Comparison of ENCODE assay signal across 22 cellular contexts in genomic region chr3:180229113-180229512, GRCh38.
DNase-seq lines count a peak whose midpoint lies in the region; ATAC-seq and TF ChIP-seq lines count a peak whose summit lies in the region.
"Had no signal": no experiment of that assay in that cellular context is flagged by ENCODE, and none has a peak within 500 bp of the region (broad histone marks: within the 10 kb centered on the region; RNA-seq: fewer than 3 reads in every experiment).

No MANE protein-coding gene starts in this region.

- H3K9ac ChIP-seq in endodermal cell (ENCODE audit: extremely low read depth, low read length, poor library complexity, severe bottlenecking): no peak overlapping the region
- no peak overlapping the region for H3K9ac ChIP-seq in neural progenitor cell
- H3K9ac ChIP-seq in MM.1S (ENCODE audit: low read length): no peak overlapping the region

- H3K4me1 Mint-ChIP-seq in endodermal cell (no peaks in the 10 kb centered on the region), neural progenitor cell (no peaks in the 10 kb centered on the region)
- H3K4me1 Mint-ChIP-seq: CD4-positive, alpha-beta memory T cell; T-cell had no signal

- H3K27ac Mint-ChIP-seq in endodermal cell (no peak overlapping the region), neural progenitor cell (no peak overlapping the region)
- H3K27ac Mint-ChIP-seq: CD4-positive, alpha-beta memory T cell; T-cell had no signal

- no peak overlapping the region for H3K4me3 Mint-ChIP-seq in endodermal cell
- no peak overlapping the region for H3K4me3 Mint-ChIP-seq in neural progenitor cell
- H3K4me3 Mint-ChIP-seq: CD4-positive, alpha-beta memory T cell; T-cell had no signal

- H4K20me1 ChIP-seq in neural progenitor cell (ENCODE audit: low read depth): no peaks in the 10 kb centered on the region
- no peaks in the 10 kb centered on the region for H4K20me1 ChIP-seq in MM.1S (ENCODE audit: insufficient read depth, low read length)

- H3K27ac ChIP-seq in endodermal cell (ENCODE audit: low read depth, low read length): no peak overlapping the region
- H3K27ac ChIP-seq in neural progenitor cell: no peak overlapping the region
- H3K27ac ChIP-seq in MM.1S (ENCODE audit: low read length): no peak overlapping the region
- H3K27ac ChIP-seq: Peyer's patch, SK-N-MC had no signal

- no peak overlapping the region for H3K4me2 ChIP-seq in neural progenitor cell
- no peak overlapping the region for H3K4me2 ChIP-seq in MM.1S (ENCODE audit: low read depth, low read length)

- H3K27me3 Mint-ChIP-seq in endodermal cell (ENCODE audit: insufficient read depth) (no peaks in the 10 kb centered on the region), neural progenitor cell (ENCODE audit: insufficient read depth, low read depth) (peaks cover 2% of the 10 kb centered on the region)
- H3K27me3 Mint-ChIP-seq: T-cell had no signal

- H3F3A ChIP-seq in neural progenitor cell (ENCODE audit: low read depth): no peaks in the 10 kb centered on the region
- H3F3A ChIP-seq in MM.1S (ENCODE audit: insufficient read depth, low read length): no peaks in the 10 kb centered on the region

- H3K4me1 ChIP-seq in endodermal cell (ENCODE audit: control insufficient read depth, insufficient read depth, low read length) (no peaks in the 10 kb centered on the region), neural progenitor cell (no peaks in the 10 kb centered on the region), MM.1S (ENCODE audit: low read length) (no peaks in the 10 kb centered on the region)
- H3K4me1 ChIP-seq: Peyer's patch had no signal

- no peak overlapping the region for H2AFZ ChIP-seq in neural progenitor cell (replicated peaks)
- H2AFZ ChIP-seq in MM.1S (ENCODE audit: low read length): no peak overlapping the region

- TF ChIP-seq CTCF in endodermal cell (conservative IDR thresholded peaks at IDR 0.05) (no peak), neural progenitor cell (IDR thresholded peaks at IDR 0.05) (no peak), MM.1S (IDR thresholded peaks at IDR 0.05; ENCODE audit: low read length) (no peak)

- peak; percentile 24 for DNase-seq in DMS53 (lab: John Stamatoyannopoulos, UW)
- no peak for DNase-seq in DMS53 treated with DMSO at 0.1 percent for 48 hours (lab: John Stamatoyannopoulos, UW; ENCODE audit: unreplicated experiment)
- peak; percentile 9 for DNase-seq in NCI-H69 (lab: John Stamatoyannopoulos, UW)
- DNase-seq in endodermal cell: no peak
- peak; percentile 8 for DNase-seq in neural progenitor cell (ENCODE audit: low spot score)
- no peak for DNase-seq in NCI-H146 treated with DMSO at 0.1 percent for 48 hours (lab: John Stamatoyannopoulos, UW; ENCODE audit: unreplicated experiment)
- no peak for DNase-seq in MM.1S
- DNase-seq: 8988T, GF-D8, KG1, NCI-H1092 treated with DMSO at 0.1 percent for 48 hours, NCI-H1694, NCI-H2107, NCI-H345, NCI-H748 treated with DMSO at 0.1 percent for 48 hours, Peyer's patch, T-cell had no signal

- ATAC-seq in GM18858 (IDR thresholded peaks at IDR 0.05; ENCODE audit: unreplicated experiment): no peak
- ATAC-seq: HCT116, Right ventricle myocardium inferior, T-cell had no signal

- no peaks in the 10 kb centered on the region for H3K9me2 ChIP-seq in MM.1S (replicated peaks; ENCODE audit: insufficient read depth, low read length)

- H3K9me3 ChIP-seq in endodermal cell (ENCODE audit: control insufficient read depth, low read length) (peaks cover 67% of the 10 kb centered on the region), neural progenitor cell (ENCODE audit: low read depth) (peaks cover 30% of the 10 kb centered on the region), MM.1S (replicated peaks; ENCODE audit: insufficient read depth, low read length) (no peaks in the 10 kb centered on the region)

- H3K27me3 ChIP-seq in endodermal cell (ENCODE audit: control insufficient read depth, insufficient read depth, low read length, poor library complexity, severe bottlenecking) (no peaks in the 10 kb centered on the region), neural progenitor cell (no peaks in the 10 kb centered on the region), MM.1S (replicated peaks; ENCODE audit: insufficient read depth, low read length) (no peaks in the 10 kb centered on the region)
- H3K27me3 ChIP-seq: Peyer's patch had no signal

- H3K36me3 Mint-ChIP-seq in endodermal cell (ENCODE audit: low read depth): peaks cover 10% of the 10 kb centered on the region
- H3K36me3 Mint-ChIP-seq in neural progenitor cell: no peaks in the 10 kb centered on the region
- H3K36me3 Mint-ChIP-seq: CD4-positive, alpha-beta memory T cell; T-cell had no signal

- H3K9me3 Mint-ChIP-seq in endodermal cell (peaks cover 71% of the 10 kb centered on the region), neural progenitor cell (peaks cover 38% of the 10 kb centered on the region)

- H3K36me3 ChIP-seq in endodermal cell (ENCODE audit: control insufficient read depth, insufficient read depth, low read length) (no peaks in the 10 kb centered on the region), neural progenitor cell (peaks cover 2% of the 10 kb centered on the region), MM.1S (replicated peaks; ENCODE audit: insufficient read depth, low read length) (no peaks in the 10 kb centered on the region)
- H3K36me3 ChIP-seq: Peyer's patch had no signal

- H3K4me3 ChIP-seq in endodermal cell (ENCODE audit: low read length) (peak overlapping the region; percentile 57), neural progenitor cell (no peak overlapping the region), MM.1S (ENCODE audit: low read length) (no peak overlapping the region)
- H3K4me3 ChIP-seq: Peyer's patch, SK-N-MC had no signal

- H3K79me2 ChIP-seq in neural progenitor cell (ENCODE audit: low read depth) (no peaks in the 10 kb centered on the region), MM.1S (ENCODE audit: low read length) (no peaks in the 10 kb centered on the region)

Comparison
In these comparisons a context has a peak if more than half of its experiments do, and no peak if none do; other contexts are left out.
1. DNase-seq: peak in DMS53 (single experiment), NCI-H69 (single experiment) and neural progenitor cell (single experiment); none in DMS53 treated with DMSO at 0.1 percent for 48 hours (single experiment), endodermal cell (single experiment), NCI-H146 treated with DMSO at 0.1 percent for 48 hours (single experiment) and MM.1S (single experiment).